Comparison of ENCODE assay signal across 17 cellular contexts in the genomic region with DNA sequence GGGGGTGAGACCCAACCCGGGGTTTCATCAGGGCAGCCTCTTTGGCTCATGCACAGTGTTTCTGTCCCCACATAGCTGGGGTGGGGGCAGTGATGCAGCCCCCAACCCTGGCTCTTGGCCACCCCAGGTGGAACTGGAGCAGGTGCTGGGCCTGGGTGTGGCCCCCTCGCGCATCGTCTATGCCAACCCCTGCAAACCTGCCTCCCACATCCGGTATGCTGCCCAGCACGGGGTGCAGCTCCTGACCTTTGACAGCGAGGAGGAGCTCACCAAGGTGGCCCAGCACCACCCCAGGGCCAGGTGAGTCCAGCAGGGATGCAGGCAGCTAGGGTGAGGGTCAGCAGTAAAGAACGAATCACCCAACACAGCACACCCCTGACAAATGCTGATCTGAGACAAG.
A peak's percentile ranks its signal among the peaks of the same experiment; 100 is the strongest.
DNase-seq lines count a peak whose midpoint lies in the region; ATAC-seq, FAIRE-seq and TF ChIP-seq lines count a peak whose summit lies in the region.
"Had no signal": no experiment of that assay in that cellular context is flagged by ENCODE, and none has a peak within 500 bp of the region (broad histone marks: within the 10 kb centered on the region; RNA-seq: fewer than 3 reads in every experiment).

No MANE protein-coding gene starts in this region.

- in situ Hi-C loops in HepG2 (cut with HindIII; ENCODE audit: extremely low pct_ligation_motif_present, low pct_unique_long_range_greater_than_20kb): no loop called here

- no TSS peak for BruUV-seq in HepG2 (replicated peaks; lab: Mats Ljungman, UMichigan)

- H3K27me3 ChIP-seq in HepG2 (ENCODE audit: control insufficient read depth in 1 of 2, insufficient read depth in 2 of 2, low read length in 2 of 2) (no peaks in the 10 kb centered on the region), right lobe of liver (no peaks in the 10 kb centered on the region), colonic mucosa (no peaks in the 10 kb centered on the region), small intestine (ENCODE audit: control insufficient read depth in 2 of 2, insufficient read depth in 2 of 2, low read length in 2 of 2) (no peaks in the 10 kb centered on the region)

- H3K79me2 ChIP-seq in HepG2 (ENCODE audit: insufficient read depth, low read length): no peaks in the 10 kb centered on the region

- WGBS in HepG2 (ENCODE audit: low lambda C conversion rate): 50% methylated on average over 1 of the region's 8 CpGs
- WGBS in right lobe of liver (ENCODE audit: insufficient coverage, low coverage, low lambda C conversion rate, missing lambda C conversion rate): 80% methylated on average over 2 of the region's 8 CpGs
- WGBS in small intestine, 3 donors: 13 to 50% (median 42%) methylated on average over 8 of the region's 8 CpGs
- 49 to 60% methylated on average over 7 to 8 of the region's 8 CpGs for WGBS in lower leg skin, 2 donors

- H3K27ac ChIP-seq in HepG2 (ENCODE audit: extremely low read length, insufficient read depth, low read length) (no peak overlapping the region), right lobe of liver (no peak overlapping the region), colonic mucosa (no peak overlapping the region), small intestine (ENCODE audit: low read depth in 1 of 2, low read length in 1 of 2) (no peak overlapping the region)
- H3K27ac ChIP-seq: C4-2B had no signal

- CTCF ChIA-PET in HepG2 (lab: Yijun Ruan, JAX; ENCODE audit: low intra/inter-chr PET ratio, low total read pairs): interaction anchor here (1.7 kb wide), 1 partner anchor 45 kb away, joined by 7 read pairs; no protein-coding TSS in a partner anchor

- no peak for ATAC-seq in HepG2
- no peak for ATAC-seq in right lobe of liver
- peak; percentile 67 for ATAC-seq in mucosa of descending colon

- FAIRE-seq in HepG2 (lab: Jason Lieb, UNC): no peak
- no peak for FAIRE-seq in small intestine (lab: Jason Lieb, UNC)
- FAIRE-seq: D721Med, H54 had no signal

- no peak overlapping the region for H3K4me2 ChIP-seq in HepG2 (ENCODE audit: low read depth, low read length)

- TF ChIP-seq RAD21 in HepG2 (CRISPR knock-in tag; IDR thresholded peaks at IDR 0.05): no peak

- H3K4me3 ChIP-seq in HepG2 (replicated peaks in 1 of 3; ENCODE audit: insufficient read depth in 1 of 3, low read depth in 2 of 3, low read length in 3 of 3) (no peak overlapping the region), right lobe of liver (no peak overlapping the region), colonic mucosa (no peak overlapping the region), mucosa of descending colon (no peak overlapping the region), small intestine (ENCODE audit: low read depth in 1 of 2, low read length in 2 of 2) (no peak overlapping the region), lower leg skin (ENCODE audit: low read depth, poor library complexity, severe bottlenecking) (no peak overlapping the region)

- no peaks in the 10 kb centered on the region for H3K36me3 ChIP-seq in HepG2 (replicated peaks in 1 of 2; ENCODE audit: control insufficient read depth in 1 of 2, insufficient read depth in 2 of 2, low read length in 2 of 2)
- no peaks in the 10 kb centered on the region for H3K36me3 ChIP-seq in right lobe of liver
- H3K36me3 ChIP-seq in colonic mucosa: no peaks in the 10 kb centered on the region
- no peaks in the 10 kb centered on the region for H3K36me3 ChIP-seq in mucosa of descending colon (ENCODE audit: low read depth)
- no peaks in the 10 kb centered on the region for H3K36me3 ChIP-seq in small intestine (ENCODE audit: control insufficient read depth in 2 of 2, insufficient read depth in 2 of 2, low read length in 2 of 2)

- no peak overlapping the region for H2AFZ ChIP-seq in HepG2 (ENCODE audit: low read length)

- DNase-seq in HepG2 (ENCODE audit: low spot score): no peak
- no peak for DNase-seq in right lobe of liver
- peak; percentile 37 for DNase-seq in colonic mucosa
- DNase-seq in mucosa of descending colon: peak in 1 of 3 donors; percentile 61
- DNase-seq in small intestine: peak; percentile 29
- no peak for DNase-seq in lower leg skin (ENCODE audit: low spot score in 2 of 2)
- DNase-seq in T-helper 2 cell: no peak
- no peak for DNase-seq in NCI-H1930 (lab: John Stamatoyannopoulos, UW)
- DNase-seq: ACHN; CD4-positive, alpha-beta memory T cell; COR-L47; DMS153; GF-D8; IMR-90 had no signal

- peaks cover 68% of the 10 kb centered on the region for H3K4me1 ChIP-seq in HepG2 (ENCODE audit: insufficient read depth, low read length)
- H3K4me1 ChIP-seq in right lobe of liver: peaks cover 0 to 6% (median 2%) of the 10 kb centered on the region in 4 donors
- no peaks in the 10 kb centered on the region for H3K4me1 ChIP-seq in colonic mucosa
- no peaks in the 10 kb centered on the region for H3K4me1 ChIP-seq in mucosa of descending colon (ENCODE audit: low read depth)
- peaks cover 3 to 5% of the 10 kb centered on the region in 2 donors for H3K4me1 ChIP-seq in small intestine (ENCODE audit: control insufficient read depth in 2 of 2, insufficient read depth in 1 of 2, low read depth in 1 of 2, low read length in 1 of 2)

- H3K9me3 ChIP-seq in HepG2 (ENCODE audit: low read length) (no peaks in the 10 kb centered on the region), right lobe of liver (no peaks in the 10 kb centered on the region), colonic mucosa (no peaks in the 10 kb centered on the region), mucosa of descending colon (no peaks in the 10 kb centered on the region), small intestine (ENCODE audit: control insufficient read depth, low read depth) (no peaks in the 10 kb centered on the region)

- no peaks in the 10 kb centered on the region for H4K20me1 ChIP-seq in HepG2 (ENCODE audit: insufficient read depth, low read length)

- POLR2A ChIA-PET in HepG2 (lab: Yijun Ruan, JAX): no interaction called here

- intact Hi-C loops in HepG2 (cut with micrococcal nuclease; ENCODE audit: unreplicated experiment) (loop anchor here (10.0 kb wide), 1 partner anchor 59 kb away; no protein-coding TSS in a partner anchor), right lobe of liver (cut with DNase I) (no loop called here), colonic mucosa (cut with DNase I) (no loop called here), mucosa of descending colon (cut with DNase I, micrococcal nuclease) (no loop called here), lower leg skin (cut with DNase I; ENCODE audit: low total_unique reads) (no loop called here)

- TF ChIP-seq CTCF in HepG2 (CRISPR knock-in tag; IDR thresholded peaks at IDR 0.05) (no peak), right lobe of liver (IDR thresholded peaks at IDR 0.05) (no peak), colonic mucosa (IDR thresholded peaks at IDR 0.05) (no peak), mucosa of descending colon (IDR thresholded peaks at IDR 0.05) (no peak), lower leg skin (IDR thresholded peaks at IDR 0.05) (no peak)

- H3K9ac ChIP-seq in HepG2 (ENCODE audit: insufficient read depth, low read depth, low read length) (no peak overlapping the region), colonic mucosa (ENCODE audit: low read depth in 2 of 2, low read length in 2 of 2) (no peak overlapping the region)

- no peak for TF ChIP-seq POLR2A in HepG2 (IDR thresholded peaks at IDR 0.05; ENCODE audit: insufficient read depth in 1 of 2, low read depth in 2 of 2, low read length in 2 of 2)
- no peak for TF ChIP-seq POLR2A in right lobe of liver (IDR thresholded peaks at IDR 0.05)
- TF ChIP-seq POLR2A in lower leg skin (IDR thresholded peaks at IDR 0.05): no peak

- TF ChIP-seq EP300 in HepG2 (IDR thresholded peaks at IDR 0.05; ENCODE audit: low read depth in 2 of 2, low read length in 2 of 2) (no peak), HepG2 (CRISPR knock-in tag; IDR thresholded peaks at IDR 0.05; ENCODE audit: borderline replicate concordance) (no peak)

TF ChIP-seq in HepG2, 621 proteins besides CTCF, POLR2A, EP300 and RAD21:
- TF ChIP-seq ZNF687 (CRISPR knock-in tag; IDR thresholded peaks at IDR 0.05): peak; percentile 43; the same call in 1 of the 2 replicates
- TF ChIP-seq ZNF10 (CRISPR knock-in tag; IDR thresholded peaks at IDR 0.05; ENCODE audit: borderline replicate concordance, low read depth): no peak

Comparison
In these comparisons a context has a peak if more than half of its experiments do, and no peak if none do; other contexts are left out.
1. DNase-seq: peak in colonic mucosa (single experiment) and small intestine (single experiment); none in HepG2 (single experiment), right lobe of liver (0 of 3), lower leg skin (0 of 2), T-helper 2 cell (0 of 5) and NCI-H1930 (0 of 2).